Comparison of ENCODE assay signal across 14 cellular contexts in genomic region chr15:35999211-35999610, GRCh38.
DNase-seq lines count a peak whose midpoint lies in the region; ATAC-seq, FAIRE-seq and TF ChIP-seq lines count a peak whose summit lies in the region.
"Had no signal": no experiment of that assay in that cellular context is flagged by ENCODE, and none has a peak within 500 bp of the region (broad histone marks: within the 10 kb centered on the region; RNA-seq: fewer than 3 reads in every experiment).

No MANE protein-coding gene starts in this region.

- H3K36me3 Mint-ChIP-seq in astrocyte (ENCODE audit: low read depth, unreplicated experiment) (no peaks in the 10 kb centered on the region), nephron (ENCODE audit: low read depth) (peaks cover 4% of the 10 kb centered on the region), progenitor cell of endocrine pancreas (ENCODE audit: insufficient read depth) (peaks cover 1% of the 10 kb centered on the region)
- H3K36me3 Mint-ChIP-seq in activated T-helper 17 cell treated with anti-CD3 and anti-CD28 coated beads, Interleukin-2, amount 50 U/mL, for 72 hours (ENCODE audit: low read depth): no peaks in the 10 kb centered on the region

- TF ChIP-seq CTCF in D721Med (IDR thresholded peaks at IDR 0.05; ENCODE audit: insufficient read depth, missing control alignments) (no peak), astrocyte (IDR thresholded peaks at IDR 0.05; ENCODE audit: insufficient read depth, low read depth, low read length) (no peak), nephron (IDR thresholded peaks at IDR 0.05; ENCODE audit: unreplicated experiment in 3 of 3) (no peak), stomach (IDR thresholded peaks at IDR 0.05) (no peak), progenitor cell of endocrine pancreas (IDR thresholded peaks at IDR 0.05; ENCODE audit: unreplicated experiment) (no peak)

- H2AFZ ChIP-seq in astrocyte (ENCODE audit: low read depth, low read length): no peak overlapping the region

- H3K27ac ChIP-seq in astrocyte (ENCODE audit: low read depth, low read length) (no peak overlapping the region), stomach (no peak overlapping the region)
- H3K27ac ChIP-seq: BLaER1 treated with 17β-estradiol and CSF1 and Interleukin-3, amounts not matched to agents 10 nM and 100 nM had no signal

- H3K9me3 ChIP-seq in astrocyte (ENCODE audit: insufficient read depth, low read depth, low read length) (no peaks in the 10 kb centered on the region), stomach (no peaks in the 10 kb centered on the region)
- H3K9me3 ChIP-seq: BLaER1 treated with 17β-estradiol and CSF1 and Interleukin-3, amounts not matched to agents 10 nM and 100 nM; HAP-1 had no signal

- H3K27me3 ChIP-seq in astrocyte (ENCODE audit: insufficient read depth, low read length) (no peaks in the 10 kb centered on the region), stomach (no peaks in the 10 kb centered on the region)
- H3K27me3 ChIP-seq: BLaER1 treated with 17β-estradiol and CSF1 and Interleukin-3, amounts not matched to agents 10 nM and 100 nM had no signal

- H3K4me3 ChIP-seq in astrocyte (ENCODE audit: insufficient read depth, low read depth, low read length) (no peak overlapping the region), stomach (no peak overlapping the region)
- H3K4me3 ChIP-seq: BLaER1 treated with 17β-estradiol and CSF1 and Interleukin-3, amounts not matched to agents 10 nM and 100 nM; HAP-1 had no signal

- no peak for DNase-seq in D721Med (ENCODE audit: insufficient read length, low spot score)
- no peak for DNase-seq in HEK293T (ENCODE audit: extremely low spot score)
- DNase-seq in astrocyte (ENCODE audit: low read depth): peak; percentile 15
- DNase-seq in stomach: no peak
- no peak for DNase-seq in NCI-H2171 treated with DMSO at 0.1 percent for 48 hours (lab: John Stamatoyannopoulos, UW)
- no peak for DNase-seq in progenitor cell of endocrine pancreas (ENCODE audit: low spot score, unreplicated experiment)
- DNase-seq: ACHN; CD4-positive, alpha-beta T cell; GF-D8 had no signal

- no peak for TF ChIP-seq EP300 in stomach (IDR thresholded peaks at IDR 0.05)

- no peaks in the 10 kb centered on the region for H3K4me1 Mint-ChIP-seq in astrocyte (ENCODE audit: low read depth, unreplicated experiment)
- no peaks in the 10 kb centered on the region for H3K4me1 Mint-ChIP-seq in nephron
- H3K4me1 Mint-ChIP-seq in activated T-helper 17 cell treated with anti-CD3 and anti-CD28 coated beads, Interleukin-2, amount 50 U/mL, for 72 hours: no peaks in the 10 kb centered on the region
- peaks cover 17% of the 10 kb centered on the region for H3K4me1 Mint-ChIP-seq in progenitor cell of endocrine pancreas (ENCODE audit: low read depth)

- POLR2A ChIA-PET in HEK293T (lab: Yijun Ruan, JAX): no interaction called here

- H3K36me3 ChIP-seq in astrocyte (ENCODE audit: insufficient read depth, low read length): no peaks in the 10 kb centered on the region
- no peaks in the 10 kb centered on the region for H3K36me3 ChIP-seq in stomach
- H3K36me3 ChIP-seq: BLaER1 treated with 17β-estradiol and CSF1 and Interleukin-3, amounts not matched to agents 10 nM and 100 nM; HAP-1 had no signal

- H3K4me2 ChIP-seq in astrocyte (ENCODE audit: low read length): no peak overlapping the region
- H3K4me2 ChIP-seq: BLaER1 treated with 17β-estradiol and CSF1 and Interleukin-3, amounts not matched to agents 10 nM and 100 nM had no signal

- H3K4me1 ChIP-seq in astrocyte (ENCODE audit: insufficient read depth, low read length) (no peaks in the 10 kb centered on the region), stomach (no peaks in the 10 kb centered on the region)
- H3K4me1 ChIP-seq: BLaER1 treated with 17β-estradiol and CSF1 and Interleukin-3, amounts not matched to agents 10 nM and 100 nM had no signal

- H3K4me3 Mint-ChIP-seq in astrocyte (ENCODE audit: unreplicated experiment): no peak overlapping the region
- H3K4me3 Mint-ChIP-seq in nephron: no peak overlapping the region
- H3K4me3 Mint-ChIP-seq in activated T-helper 17 cell treated with anti-CD3 and anti-CD28 coated beads, Interleukin-2, amount 50 U/mL, for 72 hours: no peak overlapping the region
- H3K4me3 Mint-ChIP-seq in progenitor cell of endocrine pancreas (ENCODE audit: low read depth): no peak overlapping the region
- H3K4me3 Mint-ChIP-seq: CD4-positive, alpha-beta T cell had no signal

- intact Hi-C loops in stomach (cut with DNase I; ENCODE audit: low total_unique reads): no loop called here

- no peaks in the 10 kb centered on the region for H3K27me3 Mint-ChIP-seq in astrocyte (ENCODE audit: low read depth, unreplicated experiment)
- no peaks in the 10 kb centered on the region for H3K27me3 Mint-ChIP-seq in nephron (ENCODE audit: low read depth)
- no peaks in the 10 kb centered on the region for H3K27me3 Mint-ChIP-seq in activated T-helper 17 cell treated with anti-CD3 and anti-CD28 coated beads, Interleukin-2, amount 50 U/mL, for 72 hours
- no peaks in the 10 kb centered on the region for H3K27me3 Mint-ChIP-seq in progenitor cell of endocrine pancreas
- H3K27me3 Mint-ChIP-seq: CD4-positive, alpha-beta T cell had no signal

- no peak for TF ChIP-seq POLR2A in stomach (IDR thresholded peaks at IDR 0.05)

- H3K27ac Mint-ChIP-seq in astrocyte (ENCODE audit: unreplicated experiment): no peak overlapping the region
- H3K27ac Mint-ChIP-seq in nephron: peak overlapping the region in 2 of 3 experiments; percentile 4 to 15
- no peak overlapping the region for H3K27ac Mint-ChIP-seq in activated T-helper 17 cell treated with anti-CD3 and anti-CD28 coated beads, Interleukin-2, amount 50 U/mL, for 72 hours
- no peak overlapping the region for H3K27ac Mint-ChIP-seq in progenitor cell of endocrine pancreas
- H3K27ac Mint-ChIP-seq: CD4-positive, alpha-beta T cell had no signal

- WGBS in stomach, 5 donors: 56 to 71% (median 63%) methylated on average over 4 of the region's 4 CpGs

- FAIRE-seq in D721Med (lab: Jason Lieb, UNC) (peak; percentile 46), astrocyte (lab: Jason Lieb, UNC) (no peak)
- FAIRE-seq: H1 had no signal

- H3K9ac ChIP-seq in astrocyte (ENCODE audit: low read length): no peak overlapping the region
- H3K9ac ChIP-seq: BLaER1 treated with 17β-estradiol and CSF1 and Interleukin-3, amounts not matched to agents 10 nM and 100 nM had no signal

- H3K9me3 Mint-ChIP-seq in astrocyte (ENCODE audit: unreplicated experiment) (no peaks in the 10 kb centered on the region), nephron (peaks cover 8% of the 10 kb centered on the region), progenitor cell of endocrine pancreas (ENCODE audit: low read depth) (peaks cover 3% of the 10 kb centered on the region)
- no peaks in the 10 kb centered on the region for H3K9me3 Mint-ChIP-seq in activated T-helper 17 cell treated with anti-CD3 and anti-CD28 coated beads, Interleukin-2, amount 50 U/mL, for 72 hours
- H3K9me3 Mint-ChIP-seq: CD4-positive, alpha-beta T cell had no signal

- no peak for ATAC-seq in activated T-helper 17 cell treated with anti-CD3 and anti-CD28 coated beads, Interleukin-2, amount 50 U/mL, for 72 hours (replicated peaks)

- no peaks in the 10 kb centered on the region for H4K20me1 ChIP-seq in astrocyte (ENCODE audit: insufficient read depth, low read length)
- H4K20me1 ChIP-seq: BLaER1 treated with 17β-estradiol and CSF1 and Interleukin-3, amounts not matched to agents 10 nM and 100 nM had no signal

- CTCF ChIA-PET in HEK293T (lab: Yijun Ruan, JAX): interaction anchor here (0.6 kb wide), 1 partner anchor 447 kb away, joined by 4 read pairs; no protein-coding TSS in a partner anchor

- H3K79me2 ChIP-seq in astrocyte (ENCODE audit: insufficient read depth, low read length): no peaks in the 10 kb centered on the region

TF ChIP-seq in HEK293T, 16 proteins besides CTCF, POLR2A, EP300 and RAD21:
- TF ChIP-seq PKNOX1 (IDR thresholded peaks at IDR 0.05): peak; percentile 65
- no peak for TF ChIP-seq L3MBTL2 (conservative IDR thresholded peaks at IDR 0.05)

Comparison
In these comparisons a context has a peak if more than half of its experiments do, and no peak if none do; other contexts are left out.
1. H3K27ac Mint-ChIP-seq: peak in nephron (2 of 3); none in astrocyte (single experiment), activated T-helper 17 cell treated with anti-CD3 and anti-CD28 coated beads, Interleukin-2, amount 50 U/mL, for 72 hours (single experiment) and progenitor cell of endocrine pancreas (single experiment).